ENCODE assay signal across 17 cellular contexts in the genomic region with DNA sequence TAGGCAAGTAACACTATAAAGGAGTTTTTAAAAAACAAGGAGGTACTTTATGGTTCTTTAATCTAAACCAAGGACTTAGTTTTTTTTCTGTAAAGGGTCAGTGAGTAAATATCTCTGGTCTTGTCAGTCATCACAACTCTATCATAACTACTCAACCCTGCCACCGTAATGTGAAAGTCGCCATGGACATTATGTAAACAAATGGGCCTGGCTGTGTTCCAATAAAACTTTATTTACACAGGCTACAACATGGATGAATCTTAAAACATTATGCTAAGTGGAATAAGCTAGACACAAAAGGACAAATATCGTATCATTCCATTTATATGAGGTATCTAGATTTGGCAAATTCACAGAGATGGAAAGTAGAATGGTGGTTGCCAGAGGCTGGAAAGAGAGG.
DNase-seq lines count a peak whose midpoint lies in the region; ATAC-seq, FAIRE-seq and TF ChIP-seq lines count a peak whose summit lies in the region.
"Had no signal": no experiment of that assay in that cellular context is flagged by ENCODE, and none has a peak within 500 bp of the region (broad histone marks: within the 10 kb centered on the region; RNA-seq: fewer than 3 reads in every experiment).

No MANE protein-coding gene starts in this region.

- peaks cover 39% of the 10 kb centered on the region for H3K4me1 Mint-ChIP-seq in stimulated activated effector memory CD8-positive, alpha-beta T cell treated with anti-CD3 and anti-CD28 coated beads, Interleukin-12 subunit alpha, Interleukin-12 subunit beta, amount 100 ng/mL, for 72 hours

- no peak for TF ChIP-seq CTCF in C4-2B (conservative IDR thresholded peaks at IDR 0.05)
- TF ChIP-seq CTCF in GM12878 (IDR thresholded peaks at IDR 0.05 in 2 of 3, conservative IDR thresholded peaks at IDR 0.05 in 1 of 3; ENCODE audit: control insufficient read depth in 2 of 3, extremely low read depth in 1 of 3, insufficient read depth in 1 of 3, low read depth in 3 of 3, low read length in 3 of 3): no peak
- no peak for TF ChIP-seq CTCF in gastroesophageal sphincter (IDR thresholded peaks at IDR 0.05)
- TF ChIP-seq CTCF in omental fat pad (IDR thresholded peaks at IDR 0.05): no peak

- H3K27me3 ChIP-seq in GM12878 (replicated peaks in 1 of 2; ENCODE audit: control insufficient read depth in 2 of 2, insufficient read depth in 2 of 2, low read length in 1 of 2) (no peaks in the 10 kb centered on the region), gastroesophageal sphincter (no peaks in the 10 kb centered on the region)
- H3K27me3 ChIP-seq: vagina had no signal

- H3K36me3 ChIP-seq in GM12878 (ENCODE audit: control insufficient read depth in 2 of 2, insufficient read depth in 2 of 2, low read length in 1 of 2) (no peaks in the 10 kb centered on the region), gastroesophageal sphincter (no peaks in the 10 kb centered on the region)
- H3K36me3 ChIP-seq: BE2C, vagina had no signal

- in situ Hi-C loops in GM12878 (cut with MboI): loop anchor here (25.0 kb wide), 1 partner anchor 1130 kb away; no protein-coding TSS in a partner anchor

- H3K9ac ChIP-seq in GM12878 (ENCODE audit: control insufficient read depth, insufficient read depth, low read length): no peak overlapping the region

- DNase-seq in Daoy (ENCODE audit: low read depth) (peak; percentile 32), NCI-H226 (peak; percentile 72), GM12878 (ENCODE audit: low read depth, low spot score) (no peak), kidney tubule cell (ENCODE audit: low spot score) (no peak), omental fat pad (ENCODE audit: low spot score) (no peak)
- no peak for DNase-seq in stimulated activated effector memory CD8-positive, alpha-beta T cell treated with anti-CD3 and anti-CD28 coated beads, Interleukin-12 subunit alpha, Interleukin-12 subunit beta, amount 100 ng/mL, for 72 hours (ENCODE audit: low spot score in 2 of 2)
- DNase-seq: BE2C, dermis blood vessel endothelial cell, KBM-7, NCI-H187 treated with DMSO at 0.1 percent for 48 hours, psoas muscle had no signal

- no peak overlapping the region for H2AFZ ChIP-seq in GM12878 (ENCODE audit: control insufficient read depth, low read depth, low read length)

- no TSS peak for BruUV-seq in GM12878 (replicated peaks; lab: Mats Ljungman, UMichigan)

- intact Hi-C loops in GM12878 (cut with micrococcal nuclease; ENCODE audit: unreplicated experiment): no loop called here

- no peak for TF ChIP-seq RAD21 in GM12878 (IDR thresholded peaks at IDR 0.05; ENCODE audit: insufficient read depth, low read depth, low read length)

- no peak overlapping the region for H3K27ac Mint-ChIP-seq in stimulated activated effector memory CD8-positive, alpha-beta T cell treated with anti-CD3 and anti-CD28 coated beads, Interleukin-12 subunit alpha, Interleukin-12 subunit beta, amount 100 ng/mL, for 72 hours
- H3K27ac Mint-ChIP-seq: WTC11 had no signal

- TF ChIP-seq POLR2A in GM12878 (IDR thresholded peaks at IDR 0.05; ENCODE audit: low read depth, low read length) (no peak), gastroesophageal sphincter (IDR thresholded peaks at IDR 0.05) (no peak)

- H3K9me3 Mint-ChIP-seq in stimulated activated effector memory CD8-positive, alpha-beta T cell treated with anti-CD3 and anti-CD28 coated beads, Interleukin-12 subunit alpha, Interleukin-12 subunit beta, amount 100 ng/mL, for 72 hours: no peaks in the 10 kb centered on the region

- H3K4me3 ChIP-seq in GM12878 (no peak overlapping the region), gastroesophageal sphincter (no peak overlapping the region)
- H3K4me3 ChIP-seq: psoas muscle, vagina had no signal

- H3K27ac ChIP-seq in C4-2B (peak overlapping the region; percentile 73), GM12878 (ENCODE audit: control insufficient read depth, insufficient read depth) (no peak overlapping the region), gastroesophageal sphincter (no peak overlapping the region)
- H3K27ac ChIP-seq: psoas muscle, vagina had no signal

- no peaks in the 10 kb centered on the region for H3K79me2 ChIP-seq in GM12878 (ENCODE audit: control insufficient read depth, insufficient read depth, low read length)

- FAIRE-seq in GM12878 (lab: Jason Lieb, UNC): no peak
- FAIRE-seq: GM12891 had no signal

- SMC1A ChIA-PET in GM12878 (lab: Charles Lee; ENCODE audit: uncharacterized antibody, unreplicated experiment): interaction anchor here (0.7 to 7.1 kb wide), 4 partner anchors 9 to 19 kb away, joined by 3 to 52 read pairs (median 11); no protein-coding TSS in a partner anchor

- 97% methylated on average over 3 of the region's 3 CpGs for WGBS in GM12878 (ENCODE audit: insufficient coverage, insufficient replicate concordance, low lambda C conversion rate, missing lambda C conversion rate)
- WGBS in gastroesophageal sphincter (ENCODE audit: low coverage in 1 of 2), 2 donors: 52 to 55% methylated on average over 2 to 3 of the region's 3 CpGs

- ATAC-seq in GM12878: no peak
- no peak for ATAC-seq in gastroesophageal sphincter
- ATAC-seq in stimulated activated effector memory CD8-positive, alpha-beta T cell treated with anti-CD3 and anti-CD28 coated beads, Interleukin-12 subunit alpha, Interleukin-12 subunit beta, amount 100 ng/mL, for 72 hours: no peak
- ATAC-seq in omental fat pad (ENCODE audit: low FRiP score): no peak
- ATAC-seq: left lobe of liver, psoas muscle, WTC11 had no signal

- TF ChIP-seq EP300 in GM12878 (IDR thresholded peaks at IDR 0.05; ENCODE audit: borderline replicate concordance in 1 of 2, control insufficient read depth in 1 of 2, low read depth in 2 of 2, low read length in 2 of 2) (no peak), gastroesophageal sphincter (IDR thresholded peaks at IDR 0.05) (no peak)

- no peak overlapping the region for H3K4me2 ChIP-seq in GM12878 (ENCODE audit: control insufficient read depth, insufficient read depth)

- H4K20me1 ChIP-seq in GM12878 (ENCODE audit: control insufficient read depth, insufficient read depth): no peaks in the 10 kb centered on the region

- CTCF ChIA-PET in GM12878 (lab: Yijun Ruan, JAX): no interaction called here

- peaks cover 23% of the 10 kb centered on the region for H3K4me1 ChIP-seq in GM12878 (ENCODE audit: control insufficient read depth, insufficient read depth, low read length)
- no peaks in the 10 kb centered on the region for H3K4me1 ChIP-seq in gastroesophageal sphincter
- H3K4me1 ChIP-seq: BE2C, psoas muscle, vagina had no signal

- H3K9me3 ChIP-seq in GM12878 (replicated peaks; ENCODE audit: control insufficient read depth, insufficient read depth, low read length) (peaks cover 12% of the 10 kb centered on the region; the same call in 2 of the 3 replicates), gastroesophageal sphincter (peaks cover 0 to 3% (median 0%) of the 10 kb centered on the region in 3 donors)
- H3K9me3 ChIP-seq: BE2C, psoas muscle, vagina had no signal

- H3K4me3 Mint-ChIP-seq in stimulated activated effector memory CD8-positive, alpha-beta T cell treated with anti-CD3 and anti-CD28 coated beads, Interleukin-12 subunit alpha, Interleukin-12 subunit beta, amount 100 ng/mL, for 72 hours: no peak overlapping the region
- H3K4me3 Mint-ChIP-seq: WTC11 had no signal

- POLR2A ChIA-PET in GM12878 (lab: Charles Lee): no interaction called here

- no peaks in the 10 kb centered on the region for H3K36me3 Mint-ChIP-seq in stimulated activated effector memory CD8-positive, alpha-beta T cell treated with anti-CD3 and anti-CD28 coated beads, Interleukin-12 subunit alpha, Interleukin-12 subunit beta, amount 100 ng/mL, for 72 hours
- H3K36me3 Mint-ChIP-seq: WTC11 had no signal

- RAD21 ChIA-PET in GM12878 (lab: Charles Lee; ENCODE audit: unreplicated experiment): interaction anchor here (1.5 kb wide), 1 partner anchor 14 kb away, joined by 4 read pairs; no protein-coding TSS in a partner anchor

TF ChIP-seq in GM12878, 131 proteins besides CTCF, POLR2A, EP300 and RAD21:
- TF ChIP-seq, protein P1, sequence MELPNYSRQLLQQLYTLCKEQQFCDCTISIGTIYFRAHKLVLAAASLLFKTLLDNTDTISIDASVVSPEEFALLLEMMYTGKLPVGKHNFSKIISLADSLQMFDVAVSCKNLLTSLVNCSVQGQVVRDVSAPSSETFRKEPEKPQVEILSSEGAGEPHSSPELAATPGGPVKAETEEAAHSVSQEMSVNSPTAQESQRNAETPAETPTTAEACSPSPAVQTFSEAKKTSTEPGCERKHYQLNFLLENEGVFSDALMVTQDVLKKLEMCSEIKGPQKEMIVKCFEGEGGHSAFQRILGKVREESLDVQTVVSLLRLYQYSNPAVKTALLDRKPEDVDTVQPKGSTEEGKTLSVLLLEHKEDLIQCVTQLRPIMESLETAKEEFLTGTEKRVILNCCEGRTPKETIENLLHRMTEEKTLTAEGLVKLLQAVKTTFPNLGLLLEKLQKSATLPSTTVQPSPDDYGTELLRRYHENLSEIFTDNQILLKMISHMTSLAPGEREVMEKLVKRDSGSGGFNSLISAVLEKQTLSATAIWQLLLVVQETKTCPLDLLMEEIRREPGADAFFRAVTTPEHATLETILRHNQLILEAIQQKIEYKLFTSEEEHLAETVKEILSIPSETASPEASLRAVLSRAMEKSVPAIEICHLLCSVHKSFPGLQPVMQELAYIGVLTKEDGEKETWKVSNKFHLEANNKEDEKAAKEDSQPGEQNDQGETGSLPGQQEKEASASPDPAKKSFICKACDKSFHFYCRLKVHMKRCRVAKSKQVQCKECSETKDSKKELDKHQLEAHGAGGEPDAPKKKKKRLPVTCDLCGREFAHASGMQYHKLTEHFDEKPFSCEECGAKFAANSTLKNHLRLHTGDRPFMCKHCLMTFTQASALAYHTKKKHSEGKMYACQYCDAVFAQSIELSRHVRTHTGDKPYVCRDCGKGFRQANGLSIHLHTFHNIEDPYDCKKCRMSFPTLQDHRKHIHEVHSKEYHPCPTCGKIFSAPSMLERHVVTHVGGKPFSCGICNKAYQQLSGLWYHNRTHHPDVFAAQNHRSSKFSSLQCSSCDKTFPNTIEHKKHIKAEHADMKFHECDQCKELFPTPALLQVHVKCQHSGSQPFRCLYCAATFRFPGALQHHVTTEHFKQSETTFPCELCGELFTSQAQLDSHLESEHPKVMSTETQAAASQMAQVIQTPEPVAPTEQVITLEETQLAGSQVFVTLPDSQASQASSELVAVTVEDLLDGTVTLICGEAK (IDR thresholded peaks at IDR 0.05; ENCODE audit: borderline replicate concordance): peak; percentile 74
- TF ChIP-seq, protein P2, sequence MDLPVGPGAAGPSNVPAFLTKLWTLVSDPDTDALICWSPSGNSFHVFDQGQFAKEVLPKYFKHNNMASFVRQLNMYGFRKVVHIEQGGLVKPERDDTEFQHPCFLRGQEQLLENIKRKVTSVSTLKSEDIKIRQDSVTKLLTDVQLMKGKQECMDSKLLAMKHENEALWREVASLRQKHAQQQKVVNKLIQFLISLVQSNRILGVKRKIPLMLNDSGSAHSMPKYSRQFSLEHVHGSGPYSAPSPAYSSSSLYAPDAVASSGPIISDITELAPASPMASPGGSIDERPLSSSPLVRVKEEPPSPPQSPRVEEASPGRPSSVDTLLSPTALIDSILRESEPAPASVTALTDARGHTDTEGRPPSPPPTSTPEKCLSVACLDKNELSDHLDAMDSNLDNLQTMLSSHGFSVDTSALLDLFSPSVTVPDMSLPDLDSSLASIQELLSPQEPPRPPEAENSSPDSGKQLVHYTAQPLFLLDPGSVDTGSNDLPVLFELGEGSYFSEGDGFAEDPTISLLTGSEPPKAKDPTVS (IDR thresholded peaks at IDR 0.05; ENCODE audit: low read depth, low read length): no peak
TF ChIP-seq in GM12878: peak in this region for 1.

Comparison
In these comparisons a context has a peak if more than half of its experiments do, and no peak if none do; other contexts are left out.
1. DNase-seq: peak in Daoy (single experiment) and NCI-H226 (single experiment); none in GM12878 (single experiment), stimulated activated effector memory CD8-positive, alpha-beta T cell treated with anti-CD3 and anti-CD28 coated beads, Interleukin-12 subunit alpha, Interleukin-12 subunit beta, amount 100 ng/mL, for 72 hours (0 of 2), kidney tubule cell (single experiment) and omental fat pad (single experiment).